ENCODE assay signal across 1 cellular context in genomic region chr10:30186371-30186875, GRCh38.
TF ChIP-seq lines count a peak whose summit lies in the region.

No MANE protein-coding gene starts in this region.

TF ChIP-seq in H1, 55 proteins besides CTCF, POLR2A, EP300 and RAD21 (continued from another document):
- TF ChIP-seq, protein P1, sequence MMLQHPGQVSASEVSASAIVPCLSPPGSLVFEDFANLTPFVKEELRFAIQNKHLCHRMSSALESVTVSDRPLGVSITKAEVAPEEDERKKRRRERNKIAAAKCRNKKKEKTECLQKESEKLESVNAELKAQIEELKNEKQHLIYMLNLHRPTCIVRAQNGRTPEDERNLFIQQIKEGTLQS (IDR thresholded peaks at IDR 0.05; ENCODE audit: insufficient read depth, low read depth, low read length): no peak
- TF ChIP-seq HDAC2 (IDR thresholded peaks at IDR 0.05; ENCODE audit: borderline replicate concordance in 1 of 2, low read depth in 2 of 2, low read length in 2 of 2) (no peak), TBP (IDR thresholded peaks at IDR 0.05; ENCODE audit: low read depth, low read length) (no peak), SIN3A (conservative IDR thresholded peaks at IDR 0.05 in 1 of 2, IDR thresholded peaks at IDR 0.05 in 1 of 2; ENCODE audit: low read depth in 1 of 2, low read length in 2 of 2) (no peak), SIRT6 (IDR thresholded peaks at IDR 0.05; ENCODE audit: low read length) (no peak)
